In the genomic region with DNA sequence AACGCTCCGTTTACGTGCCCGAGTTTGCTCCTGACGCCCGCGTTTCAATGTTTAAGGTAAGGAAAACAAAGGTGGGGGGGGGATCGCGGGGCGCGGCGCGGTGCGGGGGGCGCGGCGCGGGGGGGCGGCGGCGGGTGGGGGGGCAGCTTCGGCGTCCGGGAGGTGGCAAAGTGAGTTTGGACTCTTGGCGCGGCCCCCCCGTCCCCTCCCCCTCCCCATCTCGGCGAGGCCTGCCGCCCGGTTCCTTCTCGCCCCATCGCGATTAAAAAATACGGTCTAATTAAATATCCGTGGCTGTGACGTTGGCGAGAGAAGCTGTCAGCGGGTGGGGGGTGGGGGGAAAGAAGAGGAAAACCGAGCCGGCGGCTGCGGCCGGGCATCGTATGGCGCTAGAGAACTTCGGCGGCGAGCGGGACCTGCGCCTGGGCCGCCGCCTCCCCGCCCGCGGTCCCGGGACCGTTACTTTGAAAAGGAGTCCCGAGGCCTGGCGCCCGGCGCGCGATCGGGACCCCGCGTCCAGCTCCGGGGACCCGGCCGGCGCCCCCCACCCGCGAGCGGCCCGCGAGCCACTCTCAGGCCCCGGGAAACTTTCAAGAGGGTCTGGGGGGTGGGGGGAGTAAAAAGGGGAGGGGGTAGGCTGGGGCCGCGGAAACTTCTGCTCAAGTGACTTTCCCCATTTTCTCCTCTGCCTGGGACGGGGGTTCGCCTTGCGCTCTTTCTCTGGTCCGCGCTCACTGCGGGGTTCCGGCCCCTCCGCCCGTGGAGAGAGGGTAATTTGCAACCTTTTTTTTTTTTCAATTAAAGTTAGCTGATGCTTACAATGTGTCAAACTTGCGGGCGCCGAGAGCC, we compare ENCODE assay signal across 8 cellular contexts.
DNase-seq lines count a peak whose midpoint lies in the region; ATAC-seq and TF ChIP-seq lines count a peak whose summit lies in the region.

No MANE protein-coding gene starts in this region.

- no peak overlapping the region for H3K27ac ChIP-seq in mammary epithelial cell (ENCODE audit: insufficient read depth, low read depth, low read length)

- no peak overlapping the region for H3K27ac Mint-ChIP-seq in stimulated activated naive CD8-positive, alpha-beta T cell treated with anti-CD3 and anti-CD28 coated beads, Interleukin-15, Interleukin-2, amounts not matched to agents 100 ng/mL and 50 ng/mL, for 24 hours
- no peak overlapping the region for H3K27ac Mint-ChIP-seq in nephron

- H3K4me3 Mint-ChIP-seq in stimulated activated naive CD8-positive, alpha-beta T cell treated with anti-CD3 and anti-CD28 coated beads, Interleukin-15, Interleukin-2, amounts not matched to agents 100 ng/mL and 50 ng/mL, for 24 hours: peak overlapping the region; percentile 70
- H3K4me3 Mint-ChIP-seq in nephron: peak overlapping the region; percentile 84 to 93 (median 90)

- H3K36me3 ChIP-seq in mammary epithelial cell (ENCODE audit: insufficient read depth, low read length): no peaks in the 10 kb centered on the region

- H3K9me3 Mint-ChIP-seq in stimulated activated naive CD8-positive, alpha-beta T cell treated with anti-CD3 and anti-CD28 coated beads, Interleukin-15, Interleukin-2, amounts not matched to agents 100 ng/mL and 50 ng/mL, for 24 hours: no peaks in the 10 kb centered on the region
- no peaks in the 10 kb centered on the region for H3K9me3 Mint-ChIP-seq in nephron

- BruUV-seq in mammary epithelial cell (replicated peaks; lab: Mats Ljungman, UMichigan): no TSS peak

- WGBS in mammary epithelial cell (ENCODE audit: low coverage, missing lambda C conversion rate): 0% methylated on average over 2 of the region's 91 CpGs

- ATAC-seq in stimulated activated naive CD8-positive, alpha-beta T cell treated with anti-CD3 and anti-CD28 coated beads, Interleukin-15, Interleukin-2, amounts not matched to agents 100 U/mL and 50 U/mL, for 24 hours: no peak
- ATAC-seq in esophagus mucosa (no peak), HG02678 (IDR thresholded peaks at IDR 0.05; ENCODE audit: unreplicated experiment) (no peak)

- H3K27me3 Mint-ChIP-seq in stimulated activated naive CD8-positive, alpha-beta T cell treated with anti-CD3 and anti-CD28 coated beads, Interleukin-15, Interleukin-2, amounts not matched to agents 100 ng/mL and 50 ng/mL, for 24 hours: peaks cover 75% of the 10 kb centered on the region
- peaks cover 86% of the 10 kb centered on the region for H3K27me3 Mint-ChIP-seq in nephron (ENCODE audit: low read depth)

- H3K4me1 Mint-ChIP-seq in stimulated activated naive CD8-positive, alpha-beta T cell treated with anti-CD3 and anti-CD28 coated beads, Interleukin-15, Interleukin-2, amounts not matched to agents 100 ng/mL and 50 ng/mL, for 24 hours (ENCODE audit: low read depth): peaks cover 26% of the 10 kb centered on the region
- H3K4me1 Mint-ChIP-seq in nephron: peaks cover 28% of the 10 kb centered on the region

- no peak for DNase-seq in stimulated activated naive CD8-positive, alpha-beta T cell treated with anti-CD3 and anti-CD28 coated beads, Interleukin-15, Interleukin-2, amounts not matched to agents 100 U/mL and 50 U/mL, for 24 hours
- DNase-seq in mammary epithelial cell: no peak
- DNase-seq in SKM-1 treated with dmso at 0.1 percent for 144 hours (lab: John Stamatoyannopoulos, UW; ENCODE audit: unreplicated experiment): no peak
- no peak for DNase-seq in NCI-H2196 (lab: John Stamatoyannopoulos, UW; ENCODE audit: unreplicated experiment)

- no peaks in the 10 kb centered on the region for H3K79me2 ChIP-seq in mammary epithelial cell (ENCODE audit: insufficient read depth, low read length)

- no peaks in the 10 kb centered on the region for H3K9me3 ChIP-seq in mammary epithelial cell (replicated peaks; ENCODE audit: insufficient read depth, low read length)

- intact Hi-C loops in mammary epithelial cell (cut with micrococcal nuclease): no loop called here

- no peaks in the 10 kb centered on the region for H3K36me3 Mint-ChIP-seq in stimulated activated naive CD8-positive, alpha-beta T cell treated with anti-CD3 and anti-CD28 coated beads, Interleukin-15, Interleukin-2, amounts not matched to agents 100 ng/mL and 50 ng/mL, for 24 hours (ENCODE audit: low read depth)
- H3K36me3 Mint-ChIP-seq in nephron (ENCODE audit: low read depth): no peaks in the 10 kb centered on the region

- dilution Hi-C loops in mammary epithelial cell (cut with HindIII; ENCODE audit: low sequenced_read_pairs): no loop called here

- H2AFZ ChIP-seq in mammary epithelial cell (ENCODE audit: low read depth, low read length): no peak overlapping the region

- peak overlapping the region; percentile 16 for H3K4me2 ChIP-seq in mammary epithelial cell (ENCODE audit: insufficient read depth, low read depth, low read length)

- H3K4me3 ChIP-seq in mammary epithelial cell (replicated peaks in 1 of 3; ENCODE audit: insufficient read depth in 1 of 3, low read depth in 2 of 3, low read length in 3 of 3): no peak overlapping the region

- H3K4me1 ChIP-seq in mammary epithelial cell (ENCODE audit: insufficient read depth, low read length): peaks cover 10% of the 10 kb centered on the region

- no peak for TF ChIP-seq CTCF in mammary epithelial cell (conservative IDR thresholded peaks at IDR 0.05 in 1 of 2, IDR thresholded peaks at IDR 0.05 in 1 of 2; ENCODE audit: extremely low read depth in 1 of 2, insufficient read depth in 1 of 2, low read depth in 1 of 2, low read length in 2 of 2)
- no peak for TF ChIP-seq CTCF in nephron (IDR thresholded peaks at IDR 0.05; ENCODE audit: unreplicated experiment in 3 of 3)

- H3K27me3 ChIP-seq in mammary epithelial cell (ENCODE audit: insufficient read depth, low read length): peaks cover 48% of the 10 kb centered on the region

- in situ Hi-C loops in mammary epithelial cell (cut with MboI; ENCODE audit: low sequenced_read_pairs in 2 of 2): no loop called here

- H4K20me1 ChIP-seq in mammary epithelial cell (ENCODE audit: insufficient read depth, low read length): no peaks in the 10 kb centered on the region

- CTCF ChIA-PET in mammary epithelial cell (lab: Charles Lee; ENCODE audit: low non-redundant PET): no interaction called here

- no peak overlapping the region for H3K9ac ChIP-seq in mammary epithelial cell (ENCODE audit: insufficient read depth, low read length)
